11 cellular contexts compared by ENCODE assay signal in genomic region chr11:788953-789940, GRCh38. TPM values are rescaled to one million over a fixed set of nuclear protein-coding genes. Genes with fewer than 3 reads are reported as not detected.
A peak's percentile ranks its signal among the peaks of the same experiment; 100 is the strongest.
DNase-seq lines count a peak whose midpoint lies in the region; ATAC-seq and TF ChIP-seq lines count a peak whose summit lies in the region.
"Had no signal": no experiment of that assay in that cellular context is flagged by ENCODE, and none has a peak within 500 bp of the region (broad histone marks: within the 10 kb centered on the region; RNA-seq: fewer than 3 reads in every experiment).

No MANE protein-coding gene starts in this region.

- H2BK20ac ChIP-seq in IMR-90 (ENCODE audit: low read depth, low read length) = no peak overlapping the region

- H2AK5ac ChIP-seq in IMR-90 (ENCODE audit: low read depth, low read length) = no peak overlapping the region; the same call in 1 of the 2 replicates

- H3K56ac ChIP-seq in IMR-90 (ENCODE audit: extremely low read depth, insufficient read depth, low read length) = no peak overlapping the region

- peak overlapping the region; percentile 44; the same call in 1 of the 2 replicates for H3K4me2 ChIP-seq in IMR-90 (ENCODE audit: low read depth, low read length)

- H3K79me1 ChIP-seq in IMR-90 (ENCODE audit: low read depth in 1 of 2, low read length in 2 of 2) = peaks cover 0 to 8% of the 10 kb centered on the region in 2 experiments; a peak in 2 of 4 replicates

- H4K91ac ChIP-seq in IMR-90 (ENCODE audit: insufficient read depth, low read depth, low read length) = no peak overlapping the region

- no TSS peak for BruUV-seq in IMR-90 (replicated peaks; lab: Mats Ljungman, UMichigan)

- 46% methylated on average over 10 of the region's 31 CpGs; no CpG with 5 or more reads in 1 of the 2 experiments for WGBS in IMR-90 (ENCODE audit: extremely low coverage in 2 of 2, insufficient read length in 1 of 2), 2 experiments
- 16% methylated on average over 9 of the region's 31 CpGs for WGBS in right lobe of liver (ENCODE audit: insufficient coverage, low coverage, low lambda C conversion rate, missing lambda C conversion rate)

- POLR2A ChIA-PET in IMR-90 (lab: Charles Lee; ENCODE audit: unreplicated experiment) = no interaction called here

- peak overlapping the region; percentile 7 for H2AK9ac ChIP-seq in IMR-90 (replicated peaks; ENCODE audit: low read depth, low read length, poor library complexity)

- H3K27me3 ChIP-seq in GM06990 (replicated peaks; ENCODE audit: control insufficient read depth, insufficient read depth, low read length) (no peaks in the 10 kb centered on the region), IMR-90 (ENCODE audit: control insufficient read depth, insufficient read depth, low read length) (no peaks in the 10 kb centered on the region), right lobe of liver (no peaks in the 10 kb centered on the region)

- ATAC-seq in IMR-90 (ENCODE audit: low read depth) = no peak; the same call in 1 of the 2 replicates
- peak in 3 of 4 donors; percentile 3 to 13 (median 4) for ATAC-seq in right lobe of liver
- no peak for ATAC-seq in GM21737 (IDR thresholded peaks at IDR 0.05; ENCODE audit: unreplicated experiment)
- no peak for ATAC-seq in HG03097 (IDR thresholded peaks at IDR 0.05; ENCODE audit: low FRiP score, unreplicated experiment)
- ATAC-seq: foreskin keratinocyte, left lung had no signal

- no peak overlapping the region for H3K9ac ChIP-seq in IMR-90 (ENCODE audit: low read depth, low read length)

- dilution Hi-C loops in IMR-90 (cut with HindIII; ENCODE audit: low sequenced_read_pairs, unreplicated experiment) = no loop called here

- H3K4me3 ChIP-seq in GM06990 (replicated peaks; ENCODE audit: low read depth, low read length) (peak overlapping the region; percentile 69), IMR-90 (ENCODE audit: insufficient read depth, low read depth, low read length) (no peak overlapping the region; the same call in 1 of the 2 replicates), right lobe of liver (no peak overlapping the region)
- H3K4me3 ChIP-seq: left lung had no signal

- TF ChIP-seq CTCF in GM06990 (IDR thresholded peaks at IDR 0.05; ENCODE audit: insufficient read depth, low read length, poor library complexity, severe bottlenecking) (no peak), IMR-90 (conservative IDR thresholded peaks at IDR 0.05; ENCODE audit: low read depth, low read length) (no peak), right lobe of liver (IDR thresholded peaks at IDR 0.05) (no peak)

- H3K36me3 ChIP-seq in GM06990 (ENCODE audit: control insufficient read depth, insufficient read depth, low read length) = peaks cover 16% of the 10 kb centered on the region
- H3K36me3 ChIP-seq in IMR-90 (ENCODE audit: control insufficient read depth, insufficient read depth, low read length) = peaks cover 19% of the 10 kb centered on the region; the same call in 1 of the 2 replicates
- peaks cover 0 to 7% (median 0%) of the 10 kb centered on the region in 4 donors for H3K36me3 ChIP-seq in right lobe of liver

- CTCF ChIA-PET in IMR-90 (lab: Yijun Ruan, JAX) = no interaction called here

- peak overlapping the region; percentile 53 for H2AFZ ChIP-seq in IMR-90 (replicated peaks; ENCODE audit: low read length, poor library complexity)

- no peak overlapping the region for H2BK15ac ChIP-seq in IMR-90 (ENCODE audit: low read depth, low read length)

- in situ Hi-C loops in IMR-90 (cut with MboI; ENCODE audit: low sequenced_read_pairs) = no loop called here

- no peak overlapping the region for H4K8ac ChIP-seq in IMR-90 (ENCODE audit: low read depth in 2 of 2, low read length in 2 of 2)

- peaks cover 5% of the 10 kb centered on the region for H3K4me1 ChIP-seq in IMR-90 (ENCODE audit: control insufficient read depth, insufficient read depth, low read length)
- H3K4me1 ChIP-seq in right lobe of liver = peaks cover 0 to 4% (median 0%) of the 10 kb centered on the region in 4 donors
- H3K4me1 ChIP-seq: foreskin keratinocyte, left lung had no signal

- H2BK5ac ChIP-seq in IMR-90 (ENCODE audit: low read depth, low read length, poor library complexity, severe bottlenecking) = no peak overlapping the region

- no peaks in the 10 kb centered on the region for H3K9me1 ChIP-seq in IMR-90 (ENCODE audit: insufficient read depth, low read length)

- TF ChIP-seq POLR2A in IMR-90 (IDR thresholded peaks at IDR 0.05; ENCODE audit: low read depth, low read length) (no peak), right lobe of liver (IDR thresholded peaks at IDR 0.05) (no peak)

- H2BK120ac ChIP-seq in IMR-90 (ENCODE audit: low read depth, low read length) = no peak overlapping the region

- no peak overlapping the region for H3K14ac ChIP-seq in IMR-90 (replicated peaks; ENCODE audit: low read depth, low read length)

- DNase-seq in GM06990 (ENCODE audit: extremely low read depth, insufficient read length) = no peak
- no peak for DNase-seq in IMR-90
- peak in 1 of 3 donors; percentile 16 for DNase-seq in right lobe of liver
- no peak for DNase-seq in NCI-H128 (lab: John Stamatoyannopoulos, UW; ENCODE audit: unreplicated experiment)
- DNase-seq: foreskin keratinocyte, NCI-H2171 had no signal

- no peak overlapping the region for H4K5ac ChIP-seq in IMR-90 (ENCODE audit: low read depth, low read length)

- no peak overlapping the region for H3K23ac ChIP-seq in IMR-90 (ENCODE audit: low read depth, low read length)

- no peak for TF ChIP-seq RAD21 in IMR-90 (IDR thresholded peaks at IDR 0.05; ENCODE audit: low read length)

- intact Hi-C loops in IMR-90 (cut with micrococcal nuclease) (no loop called here), right lobe of liver (cut with DNase I) (no loop called here)

- H3K27ac ChIP-seq in IMR-90 (ENCODE audit: insufficient read depth, low read length) = no peak overlapping the region
- peak overlapping the region; percentile 92 for H3K27ac ChIP-seq in angular gyrus (ENCODE audit: low read depth, low read length)
- no peak overlapping the region for H3K27ac ChIP-seq in right lobe of liver
- H3K27ac ChIP-seq: foreskin keratinocyte, left lung, VCaP had no signal

- H3K9me3 ChIP-seq in IMR-90 (ENCODE audit: control insufficient read depth, insufficient read depth, low read length) (no peaks in the 10 kb centered on the region), right lobe of liver (no peaks in the 10 kb centered on the region)
- H3K9me3 ChIP-seq: left lung had no signal

- H3K18ac ChIP-seq in IMR-90 (ENCODE audit: low read depth, low read length) = no peak overlapping the region

- no peak overlapping the region for H3K4ac ChIP-seq in IMR-90 (ENCODE audit: low read depth, low read length)

- H4K20me1 ChIP-seq in IMR-90 (ENCODE audit: insufficient read depth, low read length) = no peaks in the 10 kb centered on the region; the same call in 1 of the 2 replicates

TF ChIP-seq in IMR-90, 13 proteins besides CTCF, POLR2A, EP300 and RAD21:
- TF ChIP-seq CHD1 (IDR thresholded peaks at IDR 0.05; ENCODE audit: low read depth, low read length) = no peak
- no peak for TF ChIP-seq MAFK (IDR thresholded peaks at IDR 0.05; ENCODE audit: low read depth, low read length)
- TF ChIP-seq BHLHE40 (IDR thresholded peaks at IDR 0.05; ENCODE audit: low read depth, low read length) = no peak
- no peak for TF ChIP-seq SMC3 (IDR thresholded peaks at IDR 0.05; ENCODE audit: low read depth, low read length)

RNA-seq across cellular contexts. Expression of gene CEND1, which starts 0.6 kb away (rescaled TPM):
- total RNA-seq in IMR-90 (2012; rRNA removed) (0.83 and 0.90 TPM in 2 replicates), right lobe of liver (not detected)
- polyA plus RNA-seq in IMR-90 (2012; rRNA removed) = 4.0 and 5.0 TPM in 2 replicates
- polyA plus RNA-seq in IMR-90 (2012; cell fraction: cytosol; rRNA removed) = 3.3 and 5.1 TPM in 2 replicates
- 1.7 and 3.7 TPM in 2 replicates for polyA plus RNA-seq in IMR-90 (2012; cell fraction: nucleus; rRNA removed; ENCODE audit: low replicate concordance)
- total RNA-seq: foreskin keratinocyte had no signal

RNA-seq across cellular contexts. Expression of gene SLC25A22, which starts 8.8 kb away (rescaled TPM):
- total RNA-seq in IMR-90 (2012; rRNA removed) (7.2 and 8.2 TPM in 2 replicates), right lobe of liver (10 to 100 TPM; 20.6 to 40.2 (median 29.9) TPM)
- polyA plus RNA-seq in IMR-90 (2012; rRNA removed) = 41.3 and 48.8 TPM in 2 replicates
- polyA plus RNA-seq in IMR-90 (2012; cell fraction: cytosol; rRNA removed) = 33.9 and 46.7 TPM in 2 replicates
- polyA plus RNA-seq in IMR-90 (2012; cell fraction: nucleus; rRNA removed; ENCODE audit: low replicate concordance) = 73.0 and 204 TPM in 2 replicates

RNA-seq across cellular contexts. Expression of gene GATD1, which starts 12.0 kb away (rescaled TPM):
- total RNA-seq in IMR-90 (2012; rRNA removed) (3.0 and 4.2 TPM in 2 replicates), right lobe of liver (10 to 100 TPM; 15.8 to 31.9 (median 27.7) TPM)
- polyA plus RNA-seq in IMR-90 (2012; rRNA removed) = 48.1 and 52.5 TPM in 2 replicates
- polyA plus RNA-seq in IMR-90 (2012; cell fraction: cytosol; rRNA removed) = 61.4 and 99.9 TPM in 2 replicates
- polyA plus RNA-seq in IMR-90 (2012; cell fraction: nucleus; rRNA removed; ENCODE audit: low replicate concordance) = 288 and 910 TPM in 2 replicates

RNA-seq across cellular contexts. Expression of gene PIDD1, which starts 15.8 kb away (rescaled TPM):
- total RNA-seq in IMR-90 (2012; rRNA removed) = 0.56 and 1.3 TPM in 2 replicates
- 16.4 and 20.3 TPM in 2 replicates for polyA plus RNA-seq in IMR-90 (2012; rRNA removed)
- polyA plus RNA-seq in IMR-90 (2012; cell fraction: cytosol; rRNA removed) = 8.2 and 12.3 TPM in 2 replicates
- 104 and 312 TPM in 2 replicates for polyA plus RNA-seq in IMR-90 (2012; cell fraction: nucleus; rRNA removed; ENCODE audit: low replicate concordance)
- 10 to 100 TPM in 2 of 6 experiments, 1 to 10 TPM in 4; 6.5 to 11.8 (median 9.8) TPM for total RNA-seq in right lobe of liver

RNA-seq across cellular contexts. Expression of gene RPLP2, which starts 20.5 kb away (rescaled TPM):
- 59.9 and 95.0 TPM in 2 replicates for total RNA-seq in IMR-90 (2012; rRNA removed)
- 1,851 and 1,897 TPM in 2 replicates for polyA plus RNA-seq in IMR-90 (2012; rRNA removed)
- 794 and 1,177 TPM in 2 replicates for polyA plus RNA-seq in IMR-90 (2012; cell fraction: cytosol; rRNA removed)
- 397 and 406 TPM in 2 replicates for polyA plus RNA-seq in IMR-90 (2012; cell fraction: nucleus; rRNA removed; ENCODE audit: low replicate concordance)
- 100 to 1,000 TPM; 212 to 574 (median 457) TPM for total RNA-seq in right lobe of liver

Comparison
In these comparisons a context has a peak if more than half of its experiments do, and no peak if none do; other contexts are left out.
1. ATAC-seq: peak in right lobe of liver (3 of 4); none in IMR-90 (single experiment), GM21737 (single experiment) and HG03097 (single experiment).